Comparison of ENCODE assay signal across 27 cellular contexts in the genomic region with DNA sequence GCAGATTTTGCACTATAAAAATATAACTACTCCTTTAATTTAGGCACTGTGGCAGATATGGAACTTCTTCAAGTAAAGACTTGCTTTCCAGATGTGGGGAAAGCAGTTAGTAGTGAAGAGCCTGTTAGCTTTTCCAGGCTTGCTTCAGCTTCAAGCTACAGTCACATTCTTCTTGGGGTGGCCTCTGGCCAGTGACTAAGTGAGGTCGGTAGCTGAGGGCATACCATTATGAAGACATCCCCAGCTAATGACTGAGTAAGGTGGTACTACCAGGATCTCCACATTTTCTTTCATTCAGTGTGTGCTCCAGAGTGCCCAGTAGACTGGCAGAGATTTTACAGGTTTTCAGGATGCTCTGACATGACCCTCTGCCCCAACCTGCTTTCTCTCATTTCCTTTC.
A peak's percentile ranks its signal among the peaks of the same experiment; 100 is the strongest.
DNase-seq lines count a peak whose midpoint lies in the region; ATAC-seq, FAIRE-seq and TF ChIP-seq lines count a peak whose summit lies in the region.
"Had no signal": no experiment of that assay in that cellular context is flagged by ENCODE, and none has a peak within 500 bp of the region (broad histone marks: within the 10 kb centered on the region; RNA-seq: fewer than 3 reads in every experiment).

No MANE protein-coding gene starts in this region.

- BruUV-seq in mammary epithelial cell (replicated peaks; lab: Mats Ljungman, UMichigan) (no TSS peak), MCF 10A (replicated peaks; lab: Mats Ljungman, UMichigan) (no TSS peak)

- H3K4me2 ChIP-seq in mammary epithelial cell (ENCODE audit: insufficient read depth, low read depth, low read length), result peak overlapping the region; percentile 3
- H3K4me2 ChIP-seq in astrocyte (ENCODE audit: low read length), result no peak overlapping the region
- H3K4me2 ChIP-seq in SK-N-SH, result no peak overlapping the region

- FAIRE-seq in astrocyte (lab: Jason Lieb, UNC), result no peak
- FAIRE-seq: frontal cortex, K562 had no signal

- H3K36me3 Mint-ChIP-seq in MCF 10A (ENCODE audit: insufficient read depth, unreplicated experiment) (no peaks in the 10 kb centered on the region), astrocyte (ENCODE audit: low read depth, unreplicated experiment) (no peaks in the 10 kb centered on the region)
- no peaks in the 10 kb centered on the region for H3K36me3 Mint-ChIP-seq in activated CD8-positive, alpha-beta T cell treated with anti-CD3 and anti-CD28 coated beads for 36 hours (ENCODE audit: low read depth)

- no peak for ATAC-seq in activated CD8-positive, alpha-beta T cell treated with anti-CD3 and anti-CD28 coated beads for 36 hours
- ATAC-seq: K562; Right ventricle myocardium inferior; stimulated activated naive CD8-positive, alpha-beta T cell treated with anti-CD3 and anti-CD28 coated beads, Interleukin-15, Interleukin-2, amounts not matched to agents 100 U/mL and 50 U/mL, for 24 hours had no signal

- H3K27me3 ChIP-seq in mammary epithelial cell (ENCODE audit: insufficient read depth, low read length) (no peaks in the 10 kb centered on the region), astrocyte (ENCODE audit: insufficient read depth, low read length) (no peaks in the 10 kb centered on the region), SK-N-SH (ENCODE audit: insufficient read depth) (no peaks in the 10 kb centered on the region)
- H3K27me3 ChIP-seq: thyroid gland had no signal

- TF ChIP-seq CTCF in mammary epithelial cell (conservative IDR thresholded peaks at IDR 0.05 in 1 of 2, IDR thresholded peaks at IDR 0.05 in 1 of 2; ENCODE audit: extremely low read depth in 1 of 2, insufficient read depth in 1 of 2, low read depth in 1 of 2, low read length in 2 of 2), result no peak
- no peak for TF ChIP-seq CTCF in MCF 10A (IDR thresholded peaks at IDR 0.05; ENCODE audit: unreplicated experiment)
- no peak for TF ChIP-seq CTCF in astrocyte (IDR thresholded peaks at IDR 0.05; ENCODE audit: insufficient read depth, low read depth, low read length)
- no peak for TF ChIP-seq CTCF in activated CD8-positive, alpha-beta T cell treated with anti-CD3 and anti-CD28 coated beads for 36 hours (IDR thresholded peaks at IDR 0.05)
- no peak for TF ChIP-seq CTCF in SK-N-SH (IDR thresholded peaks at IDR 0.05)

- H3K9me3 ChIP-seq in mammary epithelial cell (replicated peaks; ENCODE audit: insufficient read depth, low read length) (no peaks in the 10 kb centered on the region), astrocyte (ENCODE audit: insufficient read depth, low read depth, low read length) (no peaks in the 10 kb centered on the region), SK-N-SH (no peaks in the 10 kb centered on the region)
- H3K9me3 ChIP-seq: thyroid gland had no signal

- no peak overlapping the region for H2AFZ ChIP-seq in mammary epithelial cell (ENCODE audit: low read depth, low read length)
- H2AFZ ChIP-seq in astrocyte (ENCODE audit: low read depth, low read length), result no peak overlapping the region
- no peak overlapping the region for H2AFZ ChIP-seq in SK-N-SH (ENCODE audit: low read depth)

- TF ChIP-seq RAD21 in SK-N-SH (IDR thresholded peaks at IDR 0.05; ENCODE audit: low read length), result no peak

- H3K4me1 Mint-ChIP-seq in MCF 10A (ENCODE audit: insufficient read depth, unreplicated experiment), result no peaks in the 10 kb centered on the region
- H3K4me1 Mint-ChIP-seq in astrocyte (ENCODE audit: low read depth, unreplicated experiment), result peaks cover 8% of the 10 kb centered on the region
- H3K4me1 Mint-ChIP-seq in activated CD8-positive, alpha-beta T cell treated with anti-CD3 and anti-CD28 coated beads for 36 hours (ENCODE audit: low read depth), result no peaks in the 10 kb centered on the region
- H3K4me1 Mint-ChIP-seq: B cell had no signal

- no peaks in the 10 kb centered on the region for H3K9me2 ChIP-seq in SK-N-SH

- in situ Hi-C loops in mammary epithelial cell (cut with MboI; ENCODE audit: low sequenced_read_pairs in 2 of 2), result no loop called here

- H3K27ac Mint-ChIP-seq in MCF 10A (ENCODE audit: low read depth, unreplicated experiment) (no peak overlapping the region), astrocyte (ENCODE audit: unreplicated experiment) (peak overlapping the region; percentile 34)
- no peak overlapping the region for H3K27ac Mint-ChIP-seq in activated CD8-positive, alpha-beta T cell treated with anti-CD3 and anti-CD28 coated beads for 36 hours
- H3K27ac Mint-ChIP-seq: activated T-cell treated with anti-CD3 and anti-CD28 coated beads, Interleukin-2, amount 50 U/mL, for 24 hours; B cell; dendritic cell treated with granulocyte-macrophage colony-stimulating factor and Interleukin-4, amounts not matched to agents 40 ng/mL and 50 ng/mL, for 4 days had no signal

- H3K4me3 ChIP-seq in mammary epithelial cell (replicated peaks in 1 of 3; ENCODE audit: insufficient read depth in 1 of 3, low read depth in 2 of 3, low read length in 3 of 3) (no peak overlapping the region), astrocyte (ENCODE audit: insufficient read depth, low read depth, low read length) (no peak overlapping the region), SK-N-SH (ENCODE audit: low read depth in 2 of 2, low read length in 1 of 2) (no peak overlapping the region)
- H3K4me3 ChIP-seq: K562, thyroid gland had no signal

- dilution Hi-C loops in mammary epithelial cell (cut with HindIII; ENCODE audit: low sequenced_read_pairs), result no loop called here

- H3K79me2 ChIP-seq in mammary epithelial cell (ENCODE audit: insufficient read depth, low read length) (no peaks in the 10 kb centered on the region), astrocyte (ENCODE audit: insufficient read depth, low read length) (no peaks in the 10 kb centered on the region), SK-N-SH (ENCODE audit: insufficient read depth) (no peaks in the 10 kb centered on the region)

- H3K36me3 ChIP-seq in mammary epithelial cell (ENCODE audit: insufficient read depth, low read length) (no peaks in the 10 kb centered on the region), astrocyte (ENCODE audit: insufficient read depth, low read length) (no peaks in the 10 kb centered on the region), SK-N-SH (replicated peaks in 1 of 2; ENCODE audit: control insufficient read depth in 1 of 2, insufficient read depth in 2 of 2, low read length in 1 of 2) (no peaks in the 10 kb centered on the region)
- H3K36me3 ChIP-seq: thyroid gland had no signal

- peak; percentile 71 for DNase-seq in mammary epithelial cell
- no peak for DNase-seq in MCF 10A (ENCODE audit: unreplicated experiment)
- peak; percentile 36 for DNase-seq in astrocyte (ENCODE audit: low read depth)
- DNase-seq in islet precursor cell, result peak; percentile 58
- DNase-seq in activated CD8-positive, alpha-beta T cell treated with anti-CD3 and anti-CD28 coated beads for 36 hours, result no peak
- DNase-seq in SK-N-SH, result no peak
- no peak for DNase-seq in T-helper 2 cell
- no peak for DNase-seq in H4 (ENCODE audit: low spot score)
- DNase-seq: activated CD4-positive, alpha-beta T cell treated with anti-CD3 and anti-CD28 coated beads for 1 hour; activated CD8-positive, alpha-beta memory T cell treated with anti-CD3 and anti-CD28 coated beads for 24 hours; activated T-cell treated with anti-CD3 and anti-CD28 coated beads, Interleukin-2, amount 50 U/mL, for 24 hours; DMS79 treated with DMSO at 0.1 percent for 48 hours; H7; MV-4-11; NCI-H187; NCI-H748 treated with DMSO at 0.1 percent for 48 hours; retina; stimulated activated CD4-positive, alpha-beta T cell treated with anti-CD3 and anti-CD28 coated beads, Interleukin-12 subunit alpha, Interleukin-12 subunit beta, amount 100 ng/mL, for 4 hours; stimulated activated CD4-positive, alpha-beta T cell treated with anti-CD3 and anti-CD28 coated beads, Interleukin-4, amount 100 ng/mL, for 4 hours; stimulated activated naive CD8-positive, alpha-beta T cell treated with anti-CD3 and anti-CD28 coated beads, Interleukin-15, Interleukin-2, amounts not matched to agents 100 U/mL and 50 U/mL, for 24 hours; thyroid gland had no signal

- H4K20me1 ChIP-seq in mammary epithelial cell (ENCODE audit: insufficient read depth, low read length) (no peaks in the 10 kb centered on the region), astrocyte (ENCODE audit: insufficient read depth, low read length) (no peaks in the 10 kb centered on the region), SK-N-SH (ENCODE audit: insufficient read depth) (no peaks in the 10 kb centered on the region)

- H3K27me3 Mint-ChIP-seq in MCF 10A (ENCODE audit: insufficient read depth, unreplicated experiment) (no peaks in the 10 kb centered on the region), astrocyte (ENCODE audit: low read depth, unreplicated experiment) (no peaks in the 10 kb centered on the region)
- no peaks in the 10 kb centered on the region for H3K27me3 Mint-ChIP-seq in activated CD8-positive, alpha-beta T cell treated with anti-CD3 and anti-CD28 coated beads for 36 hours
- H3K27me3 Mint-ChIP-seq: activated T-cell treated with anti-CD3 and anti-CD28 coated beads, Interleukin-2, amount 50 U/mL, for 24 hours; B cell; dendritic cell treated with granulocyte-macrophage colony-stimulating factor and Interleukin-4, amounts not matched to agents 40 ng/mL and 50 ng/mL, for 4 days had no signal

- intact Hi-C loops in mammary epithelial cell (cut with micrococcal nuclease) (no loop called here), MCF 10A (cut with micrococcal nuclease) (no loop called here)
- intact Hi-C loops in activated CD8-positive, alpha-beta T cell treated with anti-CD3 and anti-CD28 coated beads for 36 hours (cut with micrococcal nuclease), result no loop called here

- H3K4me3 Mint-ChIP-seq in MCF 10A (ENCODE audit: unreplicated experiment), result no peak overlapping the region
- H3K4me3 Mint-ChIP-seq in astrocyte (ENCODE audit: unreplicated experiment), result no peak overlapping the region
- H3K4me3 Mint-ChIP-seq in activated CD8-positive, alpha-beta T cell treated with anti-CD3 and anti-CD28 coated beads for 36 hours, result no peak overlapping the region
- H3K4me3 Mint-ChIP-seq: activated T-cell treated with anti-CD3 and anti-CD28 coated beads, Interleukin-2, amount 50 U/mL, for 24 hours; B cell; dendritic cell treated with granulocyte-macrophage colony-stimulating factor and Interleukin-4, amounts not matched to agents 40 ng/mL and 50 ng/mL, for 4 days had no signal

- H3K9me3 Mint-ChIP-seq in MCF 10A (ENCODE audit: unreplicated experiment) (no peaks in the 10 kb centered on the region), astrocyte (ENCODE audit: unreplicated experiment) (no peaks in the 10 kb centered on the region)
- H3K9me3 Mint-ChIP-seq in activated CD8-positive, alpha-beta T cell treated with anti-CD3 and anti-CD28 coated beads for 36 hours, result peaks cover 2% of the 10 kb centered on the region
- H3K9me3 Mint-ChIP-seq: dendritic cell treated with granulocyte-macrophage colony-stimulating factor and Interleukin-4, amounts not matched to agents 40 ng/mL and 50 ng/mL, for 4 days had no signal

- no peak for TF ChIP-seq EP300 in SK-N-SH (IDR thresholded peaks at IDR 0.05; ENCODE audit: borderline replicate concordance in 1 of 2, low read depth in 1 of 2, low read length in 1 of 2)

- WGBS in mammary epithelial cell (ENCODE audit: low coverage, missing lambda C conversion rate), result 33% methylated on average over 1 of the region's 1 CpG
- WGBS in SK-N-SH (ENCODE audit: low lambda C conversion rate), result 55% methylated on average over 1 of the region's 1 CpG

- CTCF ChIA-PET in mammary epithelial cell (lab: Charles Lee; ENCODE audit: low non-redundant PET) (no interaction called here), MCF 10A (lab: Yijun Ruan, JAX) (interaction anchor here (0.6 kb wide), 1 partner anchor 402 kb away, joined by 7 read pairs; no protein-coding TSS in a partner anchor), SK-N-SH (lab: Yijun Ruan, JAX) (interaction anchor here (0.7 kb wide), 1 partner anchor 183 kb away, joined by 4 read pairs; no protein-coding TSS in a partner anchor)
- CTCF ChIA-PET in activated CD8-positive, alpha-beta T cell treated with anti-CD3 and anti-CD28 coated beads for 36 hours (lab: Charles Lee), result no interaction called here

- POLR2A ChIA-PET in MCF 10A (lab: Yijun Ruan, JAX) (interaction anchor here (0.7 kb wide), 1 partner anchor 183 kb away, joined by 3 read pairs; no protein-coding TSS in a partner anchor), SK-N-SH (lab: Yijun Ruan, JAX) (no interaction called here)
- POLR2A ChIA-PET in activated CD8-positive, alpha-beta T cell treated with anti-CD3 and anti-CD28 coated beads for 36 hours (lab: Charles Lee), result no interaction called here

- H3K4me1 ChIP-seq in mammary epithelial cell (ENCODE audit: insufficient read depth, low read length), result no peaks in the 10 kb centered on the region
- H3K4me1 ChIP-seq in astrocyte (ENCODE audit: insufficient read depth, low read length), result no peaks in the 10 kb centered on the region
- H3K4me1 ChIP-seq in SK-N-SH (ENCODE audit: control insufficient read depth in 1 of 2, insufficient read depth in 2 of 2, low read depth in 1 of 2, low read length in 1 of 2), result no peaks in the 10 kb centered on the region; a peak in 1 of 4 replicates
- H3K4me1 ChIP-seq: thyroid gland had no signal

- H3K9ac ChIP-seq in mammary epithelial cell (ENCODE audit: insufficient read depth, low read length) (no peak overlapping the region), astrocyte (ENCODE audit: low read length) (no peak overlapping the region), SK-N-SH (no peak overlapping the region)

- H3F3A ChIP-seq in SK-N-SH (replicated peaks; ENCODE audit: insufficient read depth), result no peaks in the 10 kb centered on the region

- no peak overlapping the region for H3K27ac ChIP-seq in mammary epithelial cell (ENCODE audit: insufficient read depth, low read depth, low read length)
- no peak overlapping the region for H3K27ac ChIP-seq in astrocyte (ENCODE audit: low read depth, low read length)
- no peak overlapping the region for H3K27ac ChIP-seq in SK-N-SH (ENCODE audit: low read depth in 2 of 2, low read length in 1 of 2)
- H3K27ac ChIP-seq: 22Rv1, thyroid gland had no signal

Comparison
In these comparisons a context has a peak if more than half of its experiments do, and no peak if none do; other contexts are left out.
1. DNase-seq: peak in mammary epithelial cell (single experiment), astrocyte (single experiment) and islet precursor cell (single experiment); none in MCF 10A (single experiment), activated CD8-positive, alpha-beta T cell treated with anti-CD3 and anti-CD28 coated beads for 36 hours (single experiment), SK-N-SH (single experiment), T-helper 2 cell (0 of 5) and H4 (single experiment).
2. CTCF ChIA-PET loops: an anchor here in MCF 10A (0.6 kb wide) and SK-N-SH (0.7 kb wide); none called in mammary epithelial cell and activated CD8-positive, alpha-beta T cell treated with anti-CD3 and anti-CD28 coated beads for 36 hours.